Comparison of ENCODE assay signal across 1 cellular context in genomic region chr1:3022511-3022973, GRCh38.
TF ChIP-seq lines count a peak whose summit lies in the region.

No MANE protein-coding gene starts in this region.

TF ChIP-seq in HepG2, 621 proteins besides CTCF, POLR2A, EP300 and RAD21 (continued from another document):
- TF ChIP-seq, protein P1, sequence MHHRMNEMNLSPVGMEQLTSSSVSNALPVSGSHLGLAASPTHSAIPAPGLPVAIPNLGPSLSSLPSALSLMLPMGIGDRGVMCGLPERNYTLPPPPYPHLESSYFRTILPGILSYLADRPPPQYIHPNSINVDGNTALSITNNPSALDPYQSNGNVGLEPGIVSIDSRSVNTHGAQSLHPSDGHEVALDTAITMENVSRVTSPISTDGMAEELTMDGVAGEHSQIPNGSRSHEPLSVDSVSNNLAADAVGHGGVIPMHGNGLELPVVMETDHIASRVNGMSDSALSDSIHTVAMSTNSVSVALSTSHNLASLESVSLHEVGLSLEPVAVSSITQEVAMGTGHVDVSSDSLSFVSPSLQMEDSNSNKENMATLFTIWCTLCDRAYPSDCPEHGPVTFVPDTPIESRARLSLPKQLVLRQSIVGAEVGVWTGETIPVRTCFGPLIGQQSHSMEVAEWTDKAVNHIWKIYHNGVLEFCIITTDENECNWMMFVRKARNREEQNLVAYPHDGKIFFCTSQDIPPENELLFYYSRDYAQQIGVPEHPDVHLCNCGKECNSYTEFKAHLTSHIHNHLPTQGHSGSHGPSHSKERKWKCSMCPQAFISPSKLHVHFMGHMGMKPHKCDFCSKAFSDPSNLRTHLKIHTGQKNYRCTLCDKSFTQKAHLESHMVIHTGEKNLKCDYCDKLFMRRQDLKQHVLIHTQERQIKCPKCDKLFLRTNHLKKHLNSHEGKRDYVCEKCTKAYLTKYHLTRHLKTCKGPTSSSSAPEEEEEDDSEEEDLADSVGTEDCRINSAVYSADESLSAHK (CRISPR knock-in tag; IDR thresholded peaks at IDR 0.05; ENCODE audit: borderline replicate concordance) = no peak
- no peak for TF ChIP-seq RBM39 (IDR thresholded peaks at IDR 0.05; ENCODE audit: low read depth, low read length, poor library complexity, severe bottlenecking)
